In genomic region chr5:173615884-173616576, GRCh38 we compare ENCODE assay signal across 8 cellular contexts. TPM values are rescaled to one million over a fixed set of nuclear protein-coding genes. Genes with fewer than 3 reads are reported as not detected.
DNase-seq lines count a peak whose midpoint lies in the region; ATAC-seq and TF ChIP-seq lines count a peak whose summit lies in the region.

No MANE protein-coding gene starts in this region.

- peak overlapping the region; percentile 97 for H3K27ac ChIP-seq in cardiac muscle cell

- no peaks in the 10 kb centered on the region for H3K9me3 ChIP-seq in MG63
- H3K9me3 ChIP-seq in cardiac muscle cell (ENCODE audit: low read depth) = no peaks in the 10 kb centered on the region

- ATAC-seq in activated naive CD8-positive, alpha-beta T cell treated with anti-CD3 and anti-CD28 coated beads, Interleukin-2, amount 10 ng/mL, durations not matched to agents 7 days and 5 days (ENCODE audit: low read depth) = peak; percentile 49

- intact Hi-C loops in posterior cingulate gyrus (cut with DNase I) = loop anchor here (5.0 kb wide), 1 partner anchor 701 kb away; no protein-coding TSS in a partner anchor

- H3K4me3 ChIP-seq in GM06990 (replicated peaks; ENCODE audit: low read depth, low read length) (peak overlapping the region; percentile 81), MG63 (peak overlapping the region; percentile 95), cardiac muscle cell (peak overlapping the region; percentile 80)

- H3K27me3 ChIP-seq in GM06990 (replicated peaks; ENCODE audit: control insufficient read depth, insufficient read depth, low read length) = no peaks in the 10 kb centered on the region
- no peaks in the 10 kb centered on the region for H3K27me3 ChIP-seq in MG63
- no peaks in the 10 kb centered on the region for H3K27me3 ChIP-seq in cardiac muscle cell

- POLR2A ChIA-PET in activated naive CD8-positive, alpha-beta T cell treated with anti-CD3 and anti-CD28 coated beads, Interleukin-2, amount 10 ng/mL, durations not matched to agents 7 days and 5 days (lab: Charles Lee) = interaction anchor here (0.6 to 2.2 kb wide), 8 partner anchors 12 to 632 kb away, joined by 3 to 11 read pairs (median 5); partner anchors contain the start of genes ATP6V0E1, CPEB4 and STC2

- DNase-seq in GM06990 (ENCODE audit: extremely low read depth, insufficient read length) = peak; percentile 77
- peak; percentile 76 for DNase-seq in HCEC 1CT
- peak; percentile 78 for DNase-seq in MG63
- peak; percentile 75 for DNase-seq in SKM-1 treated with dmso at 0.1 percent for 144 hours (lab: John Stamatoyannopoulos, UW; ENCODE audit: unreplicated experiment)
- peak; percentile 74 for DNase-seq in activated naive CD8-positive, alpha-beta T cell treated with anti-CD3 and anti-CD28 coated beads, Interleukin-2, amount 10 ng/mL, durations not matched to agents 7 days and 5 days
- peak; percentile 78 to 87 for DNase-seq in cardiac muscle cell (ENCODE audit: low read depth in 1 of 2, low spot score in 1 of 2)
- peak; percentile 37 to 93 (median 57) for DNase-seq in posterior cingulate gyrus
- DNase-seq in type B pancreatic cell (ENCODE audit: extremely low spot score, unreplicated experiment) = peak; percentile 82

- peak overlapping the region; percentile 90 for H3K27ac Mint-ChIP-seq in activated naive CD8-positive, alpha-beta T cell treated with anti-CD3 and anti-CD28 coated beads, Interleukin-2, amount 10 ng/mL, durations not matched to agents 7 days and 5 days
- peak overlapping the region; percentile 95 for H3K27ac Mint-ChIP-seq in type B pancreatic cell

- no peaks in the 10 kb centered on the region for H3K9me3 Mint-ChIP-seq in activated naive CD8-positive, alpha-beta T cell treated with anti-CD3 and anti-CD28 coated beads, Interleukin-2, amount 10 ng/mL, durations not matched to agents 7 days and 5 days
- no peaks in the 10 kb centered on the region for H3K9me3 Mint-ChIP-seq in type B pancreatic cell

- H3K4me1 Mint-ChIP-seq in activated naive CD8-positive, alpha-beta T cell treated with anti-CD3 and anti-CD28 coated beads, Interleukin-2, amount 10 ng/mL, durations not matched to agents 7 days and 5 days = peaks cover 29% of the 10 kb centered on the region
- peaks cover 42% of the 10 kb centered on the region for H3K4me1 Mint-ChIP-seq in type B pancreatic cell (ENCODE audit: unreplicated experiment)

- no peaks in the 10 kb centered on the region for H3K27me3 Mint-ChIP-seq in activated naive CD8-positive, alpha-beta T cell treated with anti-CD3 and anti-CD28 coated beads, Interleukin-2, amount 10 ng/mL, durations not matched to agents 7 days and 5 days
- H3K27me3 Mint-ChIP-seq in type B pancreatic cell = no peaks in the 10 kb centered on the region

- H3K36me3 ChIP-seq in GM06990 (ENCODE audit: control insufficient read depth, insufficient read depth, low read length) (peaks cover 4% of the 10 kb centered on the region), MG63 (peaks cover 38% of the 10 kb centered on the region), cardiac muscle cell (peaks cover 8% of the 10 kb centered on the region)

- peak overlapping the region; percentile 89 for H3K4me3 Mint-ChIP-seq in activated naive CD8-positive, alpha-beta T cell treated with anti-CD3 and anti-CD28 coated beads, Interleukin-2, amount 10 ng/mL, durations not matched to agents 7 days and 5 days
- peak overlapping the region; percentile 98 for H3K4me3 Mint-ChIP-seq in type B pancreatic cell

- peak; percentile 85 for TF ChIP-seq CTCF in GM06990 (IDR thresholded peaks at IDR 0.05; ENCODE audit: insufficient read depth, low read length, poor library complexity, severe bottlenecking)
- peak; percentile 70 for TF ChIP-seq CTCF in cardiac muscle cell (IDR thresholded peaks at IDR 0.05; ENCODE audit: low read depth, low read length)
- peak; percentile 80 for TF ChIP-seq CTCF in type B pancreatic cell (conservative IDR thresholded peaks at IDR 0.05)

- H3K36me3 Mint-ChIP-seq in activated naive CD8-positive, alpha-beta T cell treated with anti-CD3 and anti-CD28 coated beads, Interleukin-2, amount 10 ng/mL, durations not matched to agents 7 days and 5 days = peaks cover 4% of the 10 kb centered on the region
- H3K36me3 Mint-ChIP-seq in type B pancreatic cell = peaks cover 9% of the 10 kb centered on the region

- H3K4me1 ChIP-seq in cardiac muscle cell (ENCODE audit: low read depth) = peaks cover 21% of the 10 kb centered on the region

RNA-seq across cellular contexts. Expression of gene BOD1, which starts 0.4 kb away (rescaled TPM):
- total RNA-seq in MG63 (2014; rRNA removed; shearing (Covaris generic); ENCODE audit: low replicate concordance) = 158 and 173 TPM in 2 replicates
- 10 to 100 TPM; 21.5 to 23.1 TPM for total RNA-seq in activated naive CD8-positive, alpha-beta T cell treated with anti-CD3 and anti-CD28 coated beads, Interleukin-2, amount 10 ng/mL, durations not matched to agents 7 days and 5 days
- 94.9 and 96.3 TPM in 2 replicates for total RNA-seq in cardiac muscle cell
- 80.5 and 101 TPM in 2 replicates for polyA plus RNA-seq in cardiac muscle cell
- total RNA-seq in type B pancreatic cell (ENCODE audit: low replicate concordance) = 63.2 and 98.7 TPM in 2 replicates

Comparison
In these comparisons a context has a peak if more than half of its experiments do, and no peak if none do; other contexts are left out.
1. Peak in every context shown above with its lines: DNase-seq, ATAC-seq, H3K4me3 ChIP-seq and H3K27ac ChIP-seq.